Comparison of ENCODE assay signal across 29 cellular contexts in genomic region chr1:33468559-33468958, GRCh38. TPM values are rescaled to one million over a fixed set of nuclear protein-coding genes. Genes with fewer than 3 reads are reported as not detected.
A peak's percentile ranks its signal among the peaks of the same experiment; 100 is the strongest.
DNase-seq lines count a peak whose midpoint lies in the region; TF ChIP-seq lines count a peak whose summit lies in the region.
"Had no signal": no experiment of that assay in that cellular context is flagged by ENCODE, and none has a peak within 500 bp of the region (broad histone marks: within the 10 kb centered on the region; RNA-seq: fewer than 3 reads in every experiment).

No MANE protein-coding gene starts in this region.

- H3K4me3 ChIP-seq in MG63, result no peak overlapping the region
- H3K4me3 ChIP-seq in dorsolateral prefrontal cortex, result no peak overlapping the region
- H3K4me3 ChIP-seq in neural progenitor cell, result no peak overlapping the region
- H3K4me3 ChIP-seq in trophoblast cell (ENCODE audit: low read depth, low read length), result no peak overlapping the region
- H3K4me3 ChIP-seq in WERI-Rb-1 (ENCODE audit: low read depth, low read length), result no peak overlapping the region
- H3K4me3 ChIP-seq: adrenal gland, gastroesophageal sphincter, prostate gland, right lobe of liver, thyroid gland, vagina had no signal

- H3K4ac ChIP-seq in trophoblast cell (ENCODE audit: low read depth, low read length), result no peak overlapping the region

- no peaks in the 10 kb centered on the region for H3K9me3 Mint-ChIP-seq in neural progenitor cell
- H3K9me3 Mint-ChIP-seq: activated CD4-positive, alpha-beta memory T cell treated with anti-CD3 and anti-CD28 coated beads for 36 hours; CD4-positive, alpha-beta memory T cell; H9; stimulated activated naive CD8-positive, alpha-beta T cell treated with anti-CD3 and anti-CD28 coated beads, Interleukin-15, amount 100 ng/mL, for 72 hours had no signal

- H3K4me2 ChIP-seq in neural progenitor cell, result no peak overlapping the region
- H3K4me2 ChIP-seq in trophoblast cell (ENCODE audit: low read length), result no peak overlapping the region

- no peak overlapping the region for H4K91ac ChIP-seq in trophoblast cell (ENCODE audit: low read depth, low read length)

- no peaks in the 10 kb centered on the region for H4K20me1 ChIP-seq in neural progenitor cell (ENCODE audit: low read depth)

- H4K8ac ChIP-seq in trophoblast cell (ENCODE audit: low read depth, low read length), result no peak overlapping the region

- no peaks in the 10 kb centered on the region for H3K27me3 Mint-ChIP-seq in neural progenitor cell (ENCODE audit: insufficient read depth, low read depth)
- H3K27me3 Mint-ChIP-seq: activated CD4-positive, alpha-beta memory T cell treated with anti-CD3 and anti-CD28 coated beads for 36 hours; CD4-positive, alpha-beta memory T cell; stimulated activated naive CD8-positive, alpha-beta T cell treated with anti-CD3 and anti-CD28 coated beads, Interleukin-15, amount 100 ng/mL, for 72 hours had no signal

- no peak for TF ChIP-seq CTCF in dorsolateral prefrontal cortex (IDR thresholded peaks at IDR 0.05 in 54 of 56, conservative IDR thresholded peaks at IDR 0.05 in 2 of 56; ENCODE audit: low read depth in 1 of 56, partially characterized antibody in 56 of 56)
- TF ChIP-seq CTCF in neural progenitor cell (IDR thresholded peaks at IDR 0.05), result no peak
- TF ChIP-seq CTCF in WERI-Rb-1 (IDR thresholded peaks at IDR 0.05; ENCODE audit: low read depth, low read length), result no peak

- no peak overlapping the region for H2BK12ac ChIP-seq in trophoblast cell (ENCODE audit: low read length)

- no peak overlapping the region for H3K14ac ChIP-seq in trophoblast cell (ENCODE audit: low read length)

- H3K9ac ChIP-seq in neural progenitor cell (no peak overlapping the region), trophoblast cell (ENCODE audit: low read length) (no peak overlapping the region)

- H3K4me3 Mint-ChIP-seq in neural progenitor cell, result no peak overlapping the region
- H3K4me3 Mint-ChIP-seq: activated CD4-positive, alpha-beta memory T cell treated with anti-CD3 and anti-CD28 coated beads for 36 hours; CD4-positive, alpha-beta memory T cell; H9; stimulated activated naive CD8-positive, alpha-beta T cell treated with anti-CD3 and anti-CD28 coated beads, Interleukin-15, amount 100 ng/mL, for 72 hours had no signal

- H3K4me1 Mint-ChIP-seq in neural progenitor cell, result peaks cover 32% of the 10 kb centered on the region

- H2BK5ac ChIP-seq in trophoblast cell (ENCODE audit: low read depth, low read length, poor library complexity), result no peak overlapping the region

- H3K36me3 Mint-ChIP-seq in neural progenitor cell, result no peaks in the 10 kb centered on the region
- H3K36me3 Mint-ChIP-seq: activated CD4-positive, alpha-beta memory T cell treated with anti-CD3 and anti-CD28 coated beads for 36 hours; CD4-positive, alpha-beta memory T cell had no signal

- H2AFZ ChIP-seq in neural progenitor cell (replicated peaks), result no peak overlapping the region
- H2AFZ ChIP-seq in trophoblast cell (ENCODE audit: insufficient read depth, low read length, poor library complexity), result no peak overlapping the region

- no peak overlapping the region for H2BK120ac ChIP-seq in trophoblast cell (ENCODE audit: insufficient read depth, low read length, poor library complexity)

- no peak overlapping the region for H2AK5ac ChIP-seq in trophoblast cell (ENCODE audit: low read length)

- H3K27ac ChIP-seq in dorsolateral prefrontal cortex (peak overlapping the region in 41 of 59 donors; percentile 11 to 75 (median 47)), neural progenitor cell (no peak overlapping the region), trophoblast cell (ENCODE audit: low read depth, low read length) (no peak overlapping the region), WERI-Rb-1 (no peak overlapping the region)
- H3K27ac ChIP-seq: adrenal gland, neutrophil, prostate gland, right lobe of liver, thyroid gland, vagina had no signal

- no peak overlapping the region for H3K23ac ChIP-seq in trophoblast cell (ENCODE audit: low read length)

- peaks cover 3% of the 10 kb centered on the region for H3K79me1 ChIP-seq in trophoblast cell (ENCODE audit: low read length)

- H4K12ac ChIP-seq in trophoblast cell (ENCODE audit: low read depth, low read length), result no peak overlapping the region

- H3K27me3 ChIP-seq in MG63, result no peaks in the 10 kb centered on the region
- H3K27me3 ChIP-seq in dorsolateral prefrontal cortex, result no peaks in the 10 kb centered on the region
- H3K27me3 ChIP-seq in neural progenitor cell, result no peaks in the 10 kb centered on the region
- no peaks in the 10 kb centered on the region for H3K27me3 ChIP-seq in trophoblast cell (ENCODE audit: insufficient read depth, low read length)
- no peaks in the 10 kb centered on the region for H3K27me3 ChIP-seq in WERI-Rb-1 (ENCODE audit: insufficient read depth, low read depth, severe bottlenecking)
- H3K27me3 ChIP-seq: adrenal gland, gastroesophageal sphincter, neutrophil, right lobe of liver, thyroid gland, vagina had no signal

- no CpG with 5 or more reads among the region's 4 CpGs for WGBS in trophoblast cell (ENCODE audit: extremely low coverage, insufficient coverage, insufficient read length)

- no peaks in the 10 kb centered on the region for H3K9me3 ChIP-seq in MG63
- no peaks in the 10 kb centered on the region for H3K9me3 ChIP-seq in neural progenitor cell (ENCODE audit: low read depth)
- no peaks in the 10 kb centered on the region for H3K9me3 ChIP-seq in trophoblast cell (ENCODE audit: insufficient read depth, low read depth, low read length)
- H3K9me3 ChIP-seq in WERI-Rb-1 (ENCODE audit: severe bottlenecking), result no peaks in the 10 kb centered on the region
- H3K9me3 ChIP-seq: adrenal gland, gastroesophageal sphincter, neutrophil, prostate gland, right lobe of liver, thyroid gland, vagina had no signal

- H3K4me1 ChIP-seq in neural progenitor cell, result peaks cover 20% of the 10 kb centered on the region
- peaks cover 0 to 8% of the 10 kb centered on the region in 2 experiments for H3K4me1 ChIP-seq in trophoblast cell (ENCODE audit: control insufficient read depth in 1 of 2, insufficient read depth in 2 of 2, low read length in 2 of 2)
- H3K4me1 ChIP-seq: prostate gland had no signal

- intact Hi-C loops in dorsolateral prefrontal cortex (cut with DNase I), result loop anchor here (5.0 kb wide), 4 partner anchors 36 to 371 kb away; partner anchors contain the start of gene PHC2 (in 1 of the 2)

- DNase-seq in Daoy (ENCODE audit: low read depth) (peak; percentile 71), MG63 (peak; percentile 46), dorsolateral prefrontal cortex (no peak), neural progenitor cell (ENCODE audit: low spot score) (no peak), trophoblast cell (no peak), Kasumi-1 (lab: John Stamatoyannopoulos, UW) (no peak), WERI-Rb-1 (no peak)
- DNase-seq in activated naive CD4-positive, alpha-beta T cell treated with anti-CD3 and anti-CD28 coated beads, Interleukin-2, amount 50 U/mL, for 16 hours, result no peak
- DNase-seq: activated CD4-positive, alpha-beta memory T cell treated with anti-CD3 and anti-CD28 coated beads for 36 hours; activated naive CD4-positive, alpha-beta T cell; adrenal gland; AML-193; CD4-positive, alpha-beta memory T cell; H9; left colon; NCI-H1092 treated with DMSO at 0.1 percent for 48 hours; NCI-H1694 treated with DMSO at 0.1 percent for 48 hours; NCI-H2171; NCI-H510A; OCI-M1; right lobe of liver; stimulated activated CD4-positive, alpha-beta T cell treated with anti-CD3 and anti-CD28 coated beads, Interleukin-12 subunit alpha, Interleukin-12 subunit beta, amount 100 ng/mL, for 4 hours; stimulated activated CD4-positive, alpha-beta T cell treated with anti-CD3 and anti-CD28 coated beads, Interleukin-2, amount 100 ng/mL, for 48 hours; stimulated activated naive CD8-positive, alpha-beta T cell treated with anti-CD3 and anti-CD28 coated beads, Interleukin-15, amount 100 ng/mL, for 72 hours; thyroid gland had no signal

- H3K36me3 ChIP-seq in MG63 (no peaks in the 10 kb centered on the region), neural progenitor cell (no peaks in the 10 kb centered on the region), trophoblast cell (ENCODE audit: control insufficient read depth in 1 of 2, insufficient read depth in 2 of 2, low read length in 2 of 2) (no peaks in the 10 kb centered on the region), WERI-Rb-1 (no peaks in the 10 kb centered on the region)
- H3K36me3 ChIP-seq: adrenal gland, gastroesophageal sphincter, neutrophil, prostate gland, right lobe of liver, thyroid gland, vagina had no signal

- peak overlapping the region; percentile 8 for H3K27ac Mint-ChIP-seq in neural progenitor cell
- H3K27ac Mint-ChIP-seq: activated CD4-positive, alpha-beta memory T cell treated with anti-CD3 and anti-CD28 coated beads for 36 hours; CD4-positive, alpha-beta memory T cell; H9; stimulated activated naive CD8-positive, alpha-beta T cell treated with anti-CD3 and anti-CD28 coated beads, Interleukin-15, amount 100 ng/mL, for 72 hours had no signal

- H3K79me2 ChIP-seq in neural progenitor cell (ENCODE audit: low read depth), result peaks cover 9% of the 10 kb centered on the region
- no peaks in the 10 kb centered on the region for H3K79me2 ChIP-seq in trophoblast cell (ENCODE audit: control insufficient read depth, insufficient read depth, low read length, poor library complexity)

- peaks cover 4% of the 10 kb centered on the region for H3F3A ChIP-seq in neural progenitor cell (ENCODE audit: low read depth)

- H3K18ac ChIP-seq in trophoblast cell (ENCODE audit: low read length), result no peak overlapping the region

RNA-seq across cellular contexts. Expression of gene ZSCAN20, which starts 3.9 kb away (rescaled TPM):
- 5.5 and 9.1 TPM in 2 replicates for total RNA-seq in Daoy (2014; rRNA removed; shearing (Covaris generic))
- 2.4 and 6.7 TPM in 2 replicates for total RNA-seq in MG63 (2014; rRNA removed; shearing (Covaris generic); ENCODE audit: low replicate concordance)
- total RNA-seq in dorsolateral prefrontal cortex (10 to 100 TPM in 20 of 120 experiments, 1 to 10 TPM in 100; 4.8 to 12.9 (median 8.1) TPM), neural progenitor cell (ENCODE audit: low replicate concordance) (11.4 and 14.8 TPM in 2 replicates)
- polyA plus RNA-seq in trophoblast cell (2013), result 1.9 and 2.0 TPM in 2 replicates

RNA-seq across cellular contexts. Expression of gene PHC2, which starts 37.7 kb away (rescaled TPM):
- 101 and 108 TPM in 2 replicates for total RNA-seq in Daoy (2014; rRNA removed; shearing (Covaris generic))
- total RNA-seq in MG63 (2014; rRNA removed; shearing (Covaris generic); ENCODE audit: low replicate concordance), result 67.2 and 102 TPM in 2 replicates
- total RNA-seq in dorsolateral prefrontal cortex, result 100 to 1,000 TPM in 34 of 120 experiments, 10 to 100 TPM in 86; 68.2 to 158 (median 93.1) TPM
- total RNA-seq in neural progenitor cell (ENCODE audit: low replicate concordance), result 65.0 and 108 TPM in 2 replicates
- 47.2 and 49.0 TPM in 2 replicates for polyA plus RNA-seq in trophoblast cell (2013)

Comparison
In these comparisons a context has a peak if more than half of its experiments do, and no peak if none do; other contexts are left out.
1. DNase-seq: peak in Daoy (single experiment) and MG63 (single experiment); none in dorsolateral prefrontal cortex (0 of 10), neural progenitor cell (single experiment), trophoblast cell (0 of 2), Kasumi-1 (0 of 2), WERI-Rb-1 (single experiment) and activated naive CD4-positive, alpha-beta T cell treated with anti-CD3 and anti-CD28 coated beads, Interleukin-2, amount 50 U/mL, for 16 hours (single experiment).
2. H3K27ac ChIP-seq: peak in dorsolateral prefrontal cortex (41 of 59); none in neural progenitor cell (single experiment), trophoblast cell (single experiment) and WERI-Rb-1 (single experiment).